ENCODE assay signal across 27 cellular contexts in genomic region chr3:197419696-197420095, GRCh38.
"Had no signal": no experiment of that assay in that cellular context is flagged by ENCODE, and none has a peak within 500 bp of the region (broad histone marks: within the 10 kb centered on the region; RNA-seq: fewer than 3 reads in every experiment).

No MANE protein-coding gene starts in this region.

- ATAC-seq: activated CD4-positive, alpha-beta T cell treated with anti-CD3 and anti-CD28 coated beads for 36 hours; activated T-cell treated with anti-CD3 and anti-CD28 coated beads, Interleukin-2, amount 50 U/mL, for 72 hours; effector memory CD8-positive, alpha-beta T cell; T-helper 17 cell had no signal

- H3K27ac Mint-ChIP-seq: activated CD4-positive, alpha-beta memory T cell treated with anti-CD3 and anti-CD28 coated beads, Interleukin-2, amount 10 ng/mL, durations not matched to agents 7 days and 5 days; activated CD4-positive, alpha-beta T cell treated with anti-CD3 and anti-CD28 coated beads for 36 hours; activated CD4-positive, alpha-beta T cell treated with anti-CD3 and anti-CD28 coated beads, Interleukin-2, amount 10 ng/mL, durations not matched to agents 24 days and 14 days; activated naive CD4-positive, alpha-beta T cell treated with anti-CD3 and anti-CD28 coated beads, Interleukin-2, amount 10 ng/mL, durations not matched to agents 7 days and 5 days; activated naive CD8-positive, alpha-beta T cell; activated T-cell treated with anti-CD3 and anti-CD28 coated beads, Interleukin-2, amount 50 U/mL, for 72 hours; effector memory CD8-positive, alpha-beta T cell; T-helper 2 cell treated with Interferon-gamma antibody and Interleukin-4, amounts not matched to agents 5 μg/mL and 100 μg/mL, for 36 hours had no signal

- H3K9me3 ChIP-seq: esophagus squamous epithelium, gastroesophageal sphincter had no signal

- H3K36me3 Mint-ChIP-seq: activated naive CD4-positive, alpha-beta T cell treated with anti-CD3 and anti-CD28 coated beads, Interleukin-2, amount 10 ng/mL, durations not matched to agents 7 days and 5 days; activated naive CD8-positive, alpha-beta T cell had no signal

- H3K36me3 ChIP-seq: brain microvascular endothelial cell, esophagus squamous epithelium, gastroesophageal sphincter had no signal

- DNase-seq: activated CD4-positive, alpha-beta memory T cell treated with anti-CD3 and anti-CD28 coated beads, Interleukin-2, amount 10 ng/mL, durations not matched to agents 7 days and 5 days; activated CD4-positive, alpha-beta T cell treated with anti-CD3 and anti-CD28 coated beads for 36 hours; activated CD4-positive, alpha-beta T cell treated with anti-CD3 and anti-CD28 coated beads, Interleukin-2, amount 10 ng/mL, durations not matched to agents 24 days and 14 days; activated CD4-positive, CD25-positive, alpha-beta regulatory T cell; activated CD4-positive, CD25-positive, alpha-beta regulatory T cell treated with anti-CD3 and anti-CD28 coated beads, Interleukin-2, amount 50 U/mL, for 72 hours; activated CD8-positive, alpha-beta memory T cell treated with anti-CD3 and anti-CD28 coated beads, Interleukin-2, amount 50 U/mL, for 48 hours; activated gamma-delta T cell; activated naive CD4-positive, alpha-beta T cell; activated naive CD4-positive, alpha-beta T cell treated with anti-CD3 and anti-CD28 coated beads, Interleukin-2, amount 10 ng/mL, durations not matched to agents 7 days and 5 days; activated T-cell treated with anti-CD3 and anti-CD28 coated beads for 4 hours; activated T-cell treated with anti-CD3 and anti-CD28 coated beads, Interleukin-2, amount 50 U/mL, for 24 hours; activated T-cell treated with anti-CD3 and anti-CD28 coated beads, Interleukin-2, amount 50 U/mL, for 72 hours; amniotic stem cell; anterior cingulate cortex; brain microvascular endothelial cell; caudate nucleus; cortex of kidney; effector CD4-positive, alpha-beta T cell; effector memory CD8-positive, alpha-beta T cell; erythroblast; esophagus squamous epithelium; T-helper 1 cell; T-helper 17 cell; T1000 had no signal

- H3K27ac ChIP-seq: brain microvascular endothelial cell had no signal

- H3K4me3 ChIP-seq: esophagus squamous epithelium, gastroesophageal sphincter had no signal

- H3K9me3 Mint-ChIP-seq: activated CD4-positive, alpha-beta memory T cell treated with anti-CD3 and anti-CD28 coated beads, Interleukin-2, amount 10 ng/mL, durations not matched to agents 7 days and 5 days; activated CD4-positive, alpha-beta T cell treated with anti-CD3 and anti-CD28 coated beads, Interleukin-2, amount 10 ng/mL, durations not matched to agents 24 days and 14 days; activated naive CD4-positive, alpha-beta T cell treated with anti-CD3 and anti-CD28 coated beads, Interleukin-2, amount 10 ng/mL, durations not matched to agents 7 days and 5 days; activated T-cell treated with anti-CD3 and anti-CD28 coated beads, Interleukin-2, amount 50 U/mL, for 24 hours; activated T-cell treated with anti-CD3 and anti-CD28 coated beads, Interleukin-2, amount 50 U/mL, for 72 hours; effector memory CD8-positive, alpha-beta T cell; T-helper 2 cell treated with Interferon-gamma antibody and Interleukin-4, amounts not matched to agents 5 μg/mL and 100 μg/mL, for 36 hours had no signal

- H3K27me3 ChIP-seq: brain microvascular endothelial cell, esophagus squamous epithelium, gastroesophageal sphincter had no signal
